Comparison of ENCODE assay signal across 19 cellular contexts in genomic region chr19:19581391-19581790, GRCh38. TPM values are rescaled to one million over a fixed set of nuclear protein-coding genes. Genes with fewer than 3 reads are reported as not detected.
DNase-seq lines count a peak whose midpoint lies in the region; ATAC-seq and TF ChIP-seq lines count a peak whose summit lies in the region.
"Had no signal": no experiment of that assay in that cellular context is flagged by ENCODE, and none has a peak within 500 bp of the region (broad histone marks: within the 10 kb centered on the region; RNA-seq: fewer than 3 reads in every experiment).

No MANE protein-coding gene starts in this region.

- H3K9me3 Mint-ChIP-seq in activated CD4-positive, alpha-beta T cell treated with anti-CD3 and anti-CD28 coated beads, Interleukin-2, amount 10 ng/mL, durations not matched to agents 7 days and 5 days: no peaks in the 10 kb centered on the region
- H3K9me3 Mint-ChIP-seq in naive thymus-derived CD4-positive, alpha-beta T cell: no peaks in the 10 kb centered on the region
- no peaks in the 10 kb centered on the region for H3K9me3 Mint-ChIP-seq in Calu3 (ENCODE audit: low read depth, unreplicated experiment)

- POLR2A ChIA-PET in activated CD4-positive, alpha-beta T cell treated with anti-CD3 and anti-CD28 coated beads, Interleukin-2, amount 10 ng/mL, durations not matched to agents 7 days and 5 days (lab: Charles Lee): no interaction called here
- POLR2A ChIA-PET in naive thymus-derived CD4-positive, alpha-beta T cell (lab: Charles Lee): interaction anchor here (1.2 kb wide), 1 partner anchor 46 kb away, joined by 3 read pairs; no protein-coding TSS in a partner anchor

- no peak for DNase-seq in activated CD4-positive, alpha-beta T cell treated with anti-CD3 and anti-CD28 coated beads, Interleukin-2, amount 10 ng/mL, durations not matched to agents 7 days and 5 days
- no peak for DNase-seq in activated CD4-positive, alpha-beta T cell treated with anti-CD3 and anti-CD28 coated beads for 48 hours
- DNase-seq in right cardiac atrium (no peak), right atrium auricular region (ENCODE audit: low spot score) (no peak), NCI-H2081 treated with DMSO at 0.1 percent for 48 hours (lab: John Stamatoyannopoulos, UW) (no peak), Calu3 (no peak), NCI-H128 (lab: John Stamatoyannopoulos, UW; ENCODE audit: unreplicated experiment) (no peak)
- no peak for DNase-seq in naive thymus-derived CD4-positive, alpha-beta T cell
- DNase-seq: C1 segment of cervical spinal cord, COR-L47, DMS153, EL, KG1, NCI-H146, NCI-H2081, NCI-H510A treated with DMSO at 0.1 percent for 48 hours, NCI-H82, PC-9 had no signal

- intact Hi-C loops in right cardiac atrium (cut with DNase I) (no loop called here), Calu3 (cut with micrococcal nuclease; ENCODE audit: unreplicated experiment) (no loop called here)
- intact Hi-C loops in naive thymus-derived CD4-positive, alpha-beta T cell (cut with micrococcal nuclease): no loop called here

- H3K27ac Mint-ChIP-seq in activated CD4-positive, alpha-beta T cell treated with anti-CD3 and anti-CD28 coated beads, Interleukin-2, amount 10 ng/mL, durations not matched to agents 7 days and 5 days: peak overlapping the region; percentile 81
- peak overlapping the region in 6 of 9 donors; percentile 1 to 80 (median 31) for H3K27ac Mint-ChIP-seq in naive thymus-derived CD4-positive, alpha-beta T cell
- H3K27ac Mint-ChIP-seq in Calu3 (ENCODE audit: unreplicated experiment): no peak overlapping the region

- peaks cover 25% of the 10 kb centered on the region for H3K36me3 Mint-ChIP-seq in activated CD4-positive, alpha-beta T cell treated with anti-CD3 and anti-CD28 coated beads, Interleukin-2, amount 10 ng/mL, durations not matched to agents 7 days and 5 days (ENCODE audit: low read depth)
- peaks cover 0 to 21% (median 6%) of the 10 kb centered on the region in 5 donors for H3K36me3 Mint-ChIP-seq in naive thymus-derived CD4-positive, alpha-beta T cell
- no peaks in the 10 kb centered on the region for H3K36me3 Mint-ChIP-seq in Calu3 (ENCODE audit: insufficient read depth, unreplicated experiment)

- H3K4me3 ChIP-seq in right cardiac atrium (ENCODE audit: low read length) (no peak overlapping the region), right atrium auricular region (no peak overlapping the region)
- H3K4me3 ChIP-seq in naive thymus-derived CD4-positive, alpha-beta T cell (ENCODE audit: low read length): no peak overlapping the region
- H3K4me3 ChIP-seq: PC-9 had no signal

- H3K27ac ChIP-seq in right cardiac atrium (ENCODE audit: low read length): no peak overlapping the region
- H3K27ac ChIP-seq in right atrium auricular region: no peak overlapping the region
- no peak overlapping the region for H3K27ac ChIP-seq in naive thymus-derived CD4-positive, alpha-beta T cell (ENCODE audit: low read depth, low read length)
- H3K27ac ChIP-seq: PC-9 had no signal

- peaks cover 43% of the 10 kb centered on the region for H3K4me1 Mint-ChIP-seq in activated CD4-positive, alpha-beta T cell treated with anti-CD3 and anti-CD28 coated beads, Interleukin-2, amount 10 ng/mL, durations not matched to agents 7 days and 5 days
- peaks cover 9 to 39% (median 27%) of the 10 kb centered on the region in 7 donors for H3K4me1 Mint-ChIP-seq in naive thymus-derived CD4-positive, alpha-beta T cell
- no peaks in the 10 kb centered on the region for H3K4me1 Mint-ChIP-seq in Calu3 (ENCODE audit: low read depth, unreplicated experiment)

- BruUV-seq in Calu3 (replicated peaks; lab: Mats Ljungman, UMichigan): no TSS peak

- H3K9me3 ChIP-seq in right cardiac atrium (ENCODE audit: control insufficient read depth, low read length) (no peaks in the 10 kb centered on the region), right atrium auricular region (no peaks in the 10 kb centered on the region)
- no peaks in the 10 kb centered on the region for H3K9me3 ChIP-seq in naive thymus-derived CD4-positive, alpha-beta T cell (ENCODE audit: control insufficient read depth in 2 of 3, low read length in 3 of 3)

- no peaks in the 10 kb centered on the region for H3K27me3 Mint-ChIP-seq in activated CD4-positive, alpha-beta T cell treated with anti-CD3 and anti-CD28 coated beads, Interleukin-2, amount 10 ng/mL, durations not matched to agents 7 days and 5 days
- no peaks in the 10 kb centered on the region for H3K27me3 Mint-ChIP-seq in naive thymus-derived CD4-positive, alpha-beta T cell
- H3K27me3 Mint-ChIP-seq in Calu3 (ENCODE audit: unreplicated experiment): no peaks in the 10 kb centered on the region

- no peaks in the 10 kb centered on the region for H3K36me3 ChIP-seq in right atrium auricular region
- no peaks in the 10 kb centered on the region for H3K36me3 ChIP-seq in naive thymus-derived CD4-positive, alpha-beta T cell (ENCODE audit: control insufficient read depth in 2 of 3, insufficient read depth in 3 of 3, low read length in 3 of 3)

- H3K4me1 ChIP-seq in right cardiac atrium (ENCODE audit: control insufficient read depth, insufficient read depth, low read length) (no peaks in the 10 kb centered on the region), right atrium auricular region (no peaks in the 10 kb centered on the region)
- no peaks in the 10 kb centered on the region for H3K4me1 ChIP-seq in naive thymus-derived CD4-positive, alpha-beta T cell (ENCODE audit: control insufficient read depth in 2 of 2, insufficient read depth in 2 of 2, low read length in 2 of 2)

- 76% methylated on average over 13 of the region's 13 CpGs for WGBS in right cardiac atrium

- CTCF ChIA-PET in activated CD4-positive, alpha-beta T cell treated with anti-CD3 and anti-CD28 coated beads, Interleukin-2, amount 10 ng/mL, durations not matched to agents 7 days and 5 days (lab: Charles Lee): interaction anchor here (1.5 to 1.7 kb wide), 2 partner anchors 27 to 29 kb away, joined by 3 to 7 read pairs; no protein-coding TSS in a partner anchor
- CTCF ChIA-PET in naive thymus-derived CD4-positive, alpha-beta T cell (lab: Charles Lee): no interaction called here
- CTCF ChIA-PET in Calu3 (lab: Charles Lee): no interaction called here

- ATAC-seq in right cardiac atrium: peak; percentile 12 to 69
- ATAC-seq in naive thymus-derived CD4-positive, alpha-beta T cell: no peak
- ATAC-seq: HepG2 had no signal

- no peak overlapping the region for H3K4me3 Mint-ChIP-seq in activated CD4-positive, alpha-beta T cell treated with anti-CD3 and anti-CD28 coated beads, Interleukin-2, amount 10 ng/mL, durations not matched to agents 7 days and 5 days
- no peak overlapping the region for H3K4me3 Mint-ChIP-seq in naive thymus-derived CD4-positive, alpha-beta T cell
- H3K4me3 Mint-ChIP-seq in Calu3 (ENCODE audit: low read depth, unreplicated experiment): no peak overlapping the region

- H3K27me3 ChIP-seq in right cardiac atrium (ENCODE audit: control insufficient read depth, insufficient read depth) (no peaks in the 10 kb centered on the region), right atrium auricular region (no peaks in the 10 kb centered on the region)
- no peaks in the 10 kb centered on the region for H3K27me3 ChIP-seq in naive thymus-derived CD4-positive, alpha-beta T cell (ENCODE audit: control insufficient read depth in 2 of 2, insufficient read depth in 2 of 2, low read length in 2 of 2)

- TF ChIP-seq CTCF in right atrium auricular region (IDR thresholded peaks at IDR 0.05) (no peak), Calu3 (IDR thresholded peaks at IDR 0.05; ENCODE audit: unreplicated experiment) (no peak)

RNA-seq across cellular contexts. Expression of gene PBX4, which starts 37.1 kb away (rescaled TPM):
- total RNA-seq in activated CD4-positive, alpha-beta T cell treated with anti-CD3 and anti-CD28 coated beads, Interleukin-2, amount 10 ng/mL, durations not matched to agents 7 days and 5 days: 10 to 100 TPM; 34.4 to 38.4 TPM
- total RNA-seq in right cardiac atrium (under 1 TPM in 1 of 4 donors, not detected in 3; 0.56 TPM), right atrium auricular region (not detected), Calu3 (2022) (5.1 and 6.0 TPM in 2 replicates)
- 0.36 TPM for polyA plus RNA-seq in right cardiac atrium
- 10 to 100 TPM; 22.6 to 42.7 (median 42.0) TPM for total RNA-seq in naive thymus-derived CD4-positive, alpha-beta T cell
- 1 to 10 TPM; 3.8 to 9.2 TPM for polyA plus RNA-seq in naive thymus-derived CD4-positive, alpha-beta T cell
- total RNA-seq: HepG2 had no signal
- polyA plus RNA-seq: HepG2 had no signal

RNA-seq across cellular contexts. Expression of gene CILP2, which starts 43.3 kb away (rescaled TPM):
- under 1 TPM in 1 of 2 experiments, not detected in 1; 0.25 TPM for total RNA-seq in activated CD4-positive, alpha-beta T cell treated with anti-CD3 and anti-CD28 coated beads, Interleukin-2, amount 10 ng/mL, durations not matched to agents 7 days and 5 days
- under 1 TPM; 0.08 to 0.39 (median 0.22) TPM for total RNA-seq in right cardiac atrium
- polyA plus RNA-seq in right cardiac atrium: 0.05 TPM
- total RNA-seq in right atrium auricular region: under 1 TPM; 0.19 to 0.24 TPM
- under 1 TPM in 4 of 5 experiments, not detected in 1; 0.32 to 0.53 (median 0.49) TPM for total RNA-seq in naive thymus-derived CD4-positive, alpha-beta T cell
- under 1 TPM; 0.27 to 0.69 TPM for polyA plus RNA-seq in naive thymus-derived CD4-positive, alpha-beta T cell
- total RNA-seq in Calu3 (2022): 1.3 and 1.7 TPM in 2 replicates

RNA-seq across cellular contexts. Expression of gene LPAR2, which starts 46.6 kb away (rescaled TPM):
- total RNA-seq in activated CD4-positive, alpha-beta T cell treated with anti-CD3 and anti-CD28 coated beads, Interleukin-2, amount 10 ng/mL, durations not matched to agents 7 days and 5 days: 10 to 100 TPM; 54.1 to 59.4 TPM
- total RNA-seq in right cardiac atrium: 1 to 10 TPM in 2 of 4 donors, under 1 TPM in 2; 0.57 to 3.0 (median 1.2) TPM
- polyA plus RNA-seq in right cardiac atrium: 1.1 TPM
- 1 to 10 TPM in 1 of 2 donors, under 1 TPM in 1; 0.89 to 3.1 TPM for total RNA-seq in right atrium auricular region
- 10 to 100 TPM; 64.4 to 91.7 (median 75.0) TPM for total RNA-seq in naive thymus-derived CD4-positive, alpha-beta T cell
- polyA plus RNA-seq in naive thymus-derived CD4-positive, alpha-beta T cell: 10 to 100 TPM; 16.5 to 43.2 TPM
- total RNA-seq in Calu3 (2022): 25.0 and 27.3 TPM in 2 replicates

RNA-seq across cellular contexts. Expression of gene YJEFN3, which starts 52.7 kb away (rescaled TPM):
- total RNA-seq in activated CD4-positive, alpha-beta T cell treated with anti-CD3 and anti-CD28 coated beads, Interleukin-2, amount 10 ng/mL, durations not matched to agents 7 days and 5 days: 10 to 100 TPM; 12.8 to 13.2 TPM
- 1 to 10 TPM; 1.3 to 4.3 (median 1.6) TPM for total RNA-seq in right cardiac atrium
- 2.9 TPM for polyA plus RNA-seq in right cardiac atrium
- 1 to 10 TPM in 1 of 2 donors, under 1 TPM in 1; 0.85 to 1.5 TPM for total RNA-seq in right atrium auricular region
- 10 to 100 TPM in 3 of 5 experiments, 1 to 10 TPM in 2; 3.3 to 18.2 (median 12.7) TPM for total RNA-seq in naive thymus-derived CD4-positive, alpha-beta T cell
- under 1 TPM in 1 of 2 donors, not detected in 1; 0.68 TPM for polyA plus RNA-seq in naive thymus-derived CD4-positive, alpha-beta T cell
- 10.4 and 12.9 TPM in 2 replicates for total RNA-seq in Calu3 (2022)
